ENCODE assay signal across 8 cellular contexts in genomic region chr7:151408839-151409554, GRCh38. TPM values are rescaled to one million over a fixed set of nuclear protein-coding genes. Genes with fewer than 3 reads are reported as not detected.
DNase-seq lines count a peak whose midpoint lies in the region; ATAC-seq and TF ChIP-seq lines count a peak whose summit lies in the region.

No MANE protein-coding gene starts in this region.

- no peaks in the 10 kb centered on the region for H3K36me3 Mint-ChIP-seq in WTC11

- H3K27me3 Mint-ChIP-seq in WTC11 (ENCODE audit: low read depth) = peaks cover 39% of the 10 kb centered on the region

- peak overlapping the region; percentile 22; the same call in 1 of the 2 replicates for H3K27ac Mint-ChIP-seq in WTC11

- peaks cover 38% of the 10 kb centered on the region for H3K4me1 Mint-ChIP-seq in WTC11

- TF ChIP-seq CTCF in WTC11 (IDR thresholded peaks at IDR 0.05) (no peak), epithelial cell of proximal tubule (conservative IDR thresholded peaks at IDR 0.05; ENCODE audit: low read depth, low read length) (peak; percentile 7), osteoblast (IDR thresholded peaks at IDR 0.05; ENCODE audit: extremely low read depth, low read depth, low read length) (no peak)

- peaks cover 7% of the 10 kb centered on the region for H3K4me1 ChIP-seq in osteoblast (ENCODE audit: insufficient read depth, low read length)

- POLR2A ChIA-PET in WTC11 (lab: Charles Lee) = interaction anchor here (0.9 kb wide), 1 partner anchor 26 kb away, joined by 3 read pairs; no protein-coding TSS in a partner anchor

- peak; percentile 46 for ATAC-seq in WTC11
- no peak for ATAC-seq in HG02970 (IDR thresholded peaks at IDR 0.05; ENCODE audit: low FRiP score, unreplicated experiment)
- ATAC-seq in HG03378 (IDR thresholded peaks at IDR 0.05; ENCODE audit: unreplicated experiment) = no peak

- peak overlapping the region; percentile 74 for H3K4me3 Mint-ChIP-seq in WTC11

- no peaks in the 10 kb centered on the region for H3K36me3 ChIP-seq in osteoblast (ENCODE audit: insufficient read depth, low read length)

- H3K9me3 Mint-ChIP-seq in WTC11 = no peaks in the 10 kb centered on the region

- peak overlapping the region; percentile 47 for H3K4me3 ChIP-seq in epithelial cell of proximal tubule (ENCODE audit: low read depth, low read length)
- no peak overlapping the region for H3K4me3 ChIP-seq in osteoblast (ENCODE audit: insufficient read depth, low read length)

- H3K4me2 ChIP-seq in osteoblast (ENCODE audit: insufficient read depth, low read length) = no peak overlapping the region

- no peaks in the 10 kb centered on the region for H3K9me3 ChIP-seq in osteoblast (ENCODE audit: low read depth, low read length)

- no peaks in the 10 kb centered on the region for H4K20me1 ChIP-seq in osteoblast (ENCODE audit: insufficient read depth, low read length)

- CTCF ChIA-PET in WTC11 (lab: Charles Lee) = interaction anchor here (0.6 to 3.2 kb wide), 5 partner anchors 9 to 391 kb away, joined by 3 to 22 read pairs (median 3); partner anchors contain the start of gene CRYGN

- H3K27me3 ChIP-seq in osteoblast (ENCODE audit: insufficient read depth, low read length) = peaks cover 58% of the 10 kb centered on the region

- H2AFZ ChIP-seq in osteoblast (ENCODE audit: low read length) = no peak overlapping the region

- no peaks in the 10 kb centered on the region for H3K79me2 ChIP-seq in osteoblast (ENCODE audit: insufficient read depth, low read length)

- peak in 2 of 3 donors; percentile 13 to 50 for DNase-seq in stimulated activated CD4-positive, alpha-beta T cell treated with anti-CD3 and anti-CD28 coated beads, TNF-alpha, amount 100 ng/mL, for 1 hour (ENCODE audit: low read depth in 3 of 3, low spot score in 1 of 3)
- DNase-seq in stimulated activated CD4-positive, alpha-beta T cell treated with anti-CD3 and anti-CD28 coated beads, Interleukin-1b, Interleukin-23, amount 100 ng/mL, for 48 hours = no peak
- DNase-seq in WTC11 (ENCODE audit: low spot score) (peak; percentile 39), epithelial cell of proximal tubule (ENCODE audit: low read depth) (no peak), osteoblast (ENCODE audit: insufficient read length, low spot score, missing footprints) (peak; percentile 71), SW 1271 (lab: John Stamatoyannopoulos, UW) (no peak)

- no peak overlapping the region for H3K27ac ChIP-seq in osteoblast (ENCODE audit: low read depth, low read length)

TF ChIP-seq in WTC11, 78 proteins besides CTCF, POLR2A, EP300 and RAD21:
- TF ChIP-seq ZNF121 (CRISPR knock-in tag; IDR thresholded peaks at IDR 0.05) = peak; percentile 88
- TF ChIP-seq ZNF263 (CRISPR knock-in tag; IDR thresholded peaks at IDR 0.05; ENCODE audit: low read depth) = 0 out of 2 replicates have a peak, but pooled peaks have one; percentile 63
- TF ChIP-seq MAX (CRISPR knock-in tag; IDR thresholded peaks at IDR 0.05) = peak; percentile 5; the same call in 1 of the 2 replicates
- TF ChIP-seq ZMAT4 (CRISPR knock-in tag; IDR thresholded peaks at IDR 0.05) = no peak
- TF ChIP-seq PRDM15 (CRISPR knock-in tag; IDR thresholded peaks at IDR 0.05) = no peak
- no peak for TF ChIP-seq TP53 (CRISPR knock-in tag; IDR thresholded peaks at IDR 0.05)
- no peak for TF ChIP-seq USF2 (CRISPR knock-in tag; IDR thresholded peaks at IDR 0.05)

RNA-seq across cellular contexts. Expression of gene WDR86, which starts 0.8 kb away (rescaled TPM):
- 24.4 to 32.4 TPM (median 30.7 TPM) in 3 replicates for total RNA-seq in WTC11 (2021)
- 0.07 and 3.1 TPM in 2 replicates for total RNA-seq in epithelial cell of proximal tubule
- total RNA-seq in osteoblast = 8.5 and 15.6 TPM in 2 replicates

RNA-seq across cellular contexts. Expression of gene CRYGN, which starts 30.9 kb away (rescaled TPM):
- total RNA-seq in WTC11 (2021) = 1.0 to 1.6 TPM (median 1.5 TPM) in 3 replicates
- total RNA-seq in epithelial cell of proximal tubule = not detected in 2 replicates
- total RNA-seq in osteoblast = 0.59 and 0.72 TPM in 2 replicates

Comparison
In these comparisons a context has a peak if more than half of its experiments do, and no peak if none do; other contexts are left out.
1. DNase-seq: peak in stimulated activated CD4-positive, alpha-beta T cell treated with anti-CD3 and anti-CD28 coated beads, TNF-alpha, amount 100 ng/mL, for 1 hour (2 of 3), WTC11 (single experiment) and osteoblast (single experiment); none in stimulated activated CD4-positive, alpha-beta T cell treated with anti-CD3 and anti-CD28 coated beads, Interleukin-1b, Interleukin-23, amount 100 ng/mL, for 48 hours (single experiment), epithelial cell of proximal tubule (single experiment) and SW 1271 (0 of 2).